Comparison of ENCODE assay signal across 1 cellular context in the genomic region with DNA sequence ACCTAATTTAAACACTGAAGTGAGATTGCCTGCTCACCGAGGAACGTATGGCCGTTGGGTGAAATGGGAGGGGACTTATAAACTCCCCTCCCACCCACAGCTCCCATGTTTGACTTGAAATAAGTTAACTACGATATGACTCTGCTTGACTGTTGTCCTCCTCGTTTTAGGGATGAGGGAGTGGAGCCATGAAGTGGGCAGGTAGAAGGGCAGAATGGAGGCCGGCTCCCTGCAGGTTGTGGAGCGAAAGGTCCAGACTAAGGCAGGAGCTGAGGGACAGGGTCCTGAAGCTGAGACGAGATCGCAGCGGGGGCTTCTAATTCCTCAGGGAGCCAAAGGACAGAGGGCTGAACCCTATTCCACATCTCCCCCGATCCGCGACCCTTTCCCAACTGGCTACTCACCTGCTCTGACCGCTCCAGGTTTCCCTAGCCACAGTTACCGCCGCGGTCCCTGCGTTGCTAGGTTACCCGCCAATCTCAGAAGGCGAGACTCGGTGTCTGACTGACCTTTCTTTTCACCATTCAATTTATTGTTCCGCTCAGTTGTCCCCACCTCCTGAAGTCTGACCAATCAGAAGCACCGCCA.
TF ChIP-seq lines count a peak whose summit lies in the region.

No MANE protein-coding gene starts in this region.

TF ChIP-seq in A549, 52 proteins besides CTCF, POLR2A, EP300 and RAD21 (continued from another document):
- TF ChIP-seq, protein P1, sequence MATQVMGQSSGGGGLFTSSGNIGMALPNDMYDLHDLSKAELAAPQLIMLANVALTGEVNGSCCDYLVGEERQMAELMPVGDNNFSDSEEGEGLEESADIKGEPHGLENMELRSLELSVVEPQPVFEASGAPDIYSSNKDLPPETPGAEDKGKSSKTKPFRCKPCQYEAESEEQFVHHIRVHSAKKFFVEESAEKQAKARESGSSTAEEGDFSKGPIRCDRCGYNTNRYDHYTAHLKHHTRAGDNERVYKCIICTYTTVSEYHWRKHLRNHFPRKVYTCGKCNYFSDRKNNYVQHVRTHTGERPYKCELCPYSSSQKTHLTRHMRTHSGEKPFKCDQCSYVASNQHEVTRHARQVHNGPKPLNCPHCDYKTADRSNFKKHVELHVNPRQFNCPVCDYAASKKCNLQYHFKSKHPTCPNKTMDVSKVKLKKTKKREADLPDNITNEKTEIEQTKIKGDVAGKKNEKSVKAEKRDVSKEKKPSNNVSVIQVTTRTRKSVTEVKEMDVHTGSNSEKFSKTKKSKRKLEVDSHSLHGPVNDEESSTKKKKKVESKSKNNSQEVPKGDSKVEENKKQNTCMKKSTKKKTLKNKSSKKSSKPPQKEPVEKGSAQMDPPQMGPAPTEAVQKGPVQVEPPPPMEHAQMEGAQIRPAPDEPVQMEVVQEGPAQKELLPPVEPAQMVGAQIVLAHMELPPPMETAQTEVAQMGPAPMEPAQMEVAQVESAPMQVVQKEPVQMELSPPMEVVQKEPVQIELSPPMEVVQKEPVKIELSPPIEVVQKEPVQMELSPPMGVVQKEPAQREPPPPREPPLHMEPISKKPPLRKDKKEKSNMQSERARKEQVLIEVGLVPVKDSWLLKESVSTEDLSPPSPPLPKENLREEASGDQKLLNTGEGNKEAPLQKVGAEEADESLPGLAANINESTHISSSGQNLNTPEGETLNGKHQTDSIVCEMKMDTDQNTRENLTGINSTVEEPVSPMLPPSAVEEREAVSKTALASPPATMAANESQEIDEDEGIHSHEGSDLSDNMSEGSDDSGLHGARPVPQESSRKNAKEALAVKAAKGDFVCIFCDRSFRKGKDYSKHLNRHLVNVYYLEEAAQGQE (IDR thresholded peaks at IDR 0.05), result no peak
- TF ChIP-seq, protein P2, sequence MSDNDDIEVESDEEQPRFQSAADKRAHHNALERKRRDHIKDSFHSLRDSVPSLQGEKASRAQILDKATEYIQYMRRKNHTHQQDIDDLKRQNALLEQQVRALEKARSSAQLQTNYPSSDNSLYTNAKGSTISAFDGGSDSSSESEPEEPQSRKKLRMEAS (IDR thresholded peaks at IDR 0.05), result no peak
- TF ChIP-seq, protein P3, sequence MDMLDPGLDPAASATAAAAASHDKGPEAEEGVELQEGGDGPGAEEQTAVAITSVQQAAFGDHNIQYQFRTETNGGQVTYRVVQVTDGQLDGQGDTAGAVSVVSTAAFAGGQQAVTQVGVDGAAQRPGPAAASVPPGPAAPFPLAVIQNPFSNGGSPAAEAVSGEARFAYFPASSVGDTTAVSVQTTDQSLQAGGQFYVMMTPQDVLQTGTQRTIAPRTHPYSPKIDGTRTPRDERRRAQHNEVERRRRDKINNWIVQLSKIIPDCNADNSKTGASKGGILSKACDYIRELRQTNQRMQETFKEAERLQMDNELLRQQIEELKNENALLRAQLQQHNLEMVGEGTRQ (IDR thresholded peaks at IDR 0.05), result no peak
- no peak for TF ChIP-seq MAZ (IDR thresholded peaks at IDR 0.05; ENCODE audit: borderline replicate concordance, low read depth, low read length)
- no peak for TF ChIP-seq CBX8 (IDR thresholded peaks at IDR 0.05)
- TF ChIP-seq POLR2AphosphoS2 (conservative IDR thresholded peaks at IDR 0.05; ENCODE audit: low read length), result no peak
